In genomic region chr7:75626954-75627353, GRCh38 we compare ENCODE assay signal across 18 cellular contexts.
DNase-seq lines count a peak whose midpoint lies in the region; ATAC-seq and TF ChIP-seq lines count a peak whose summit lies in the region.
"Had no signal": no experiment of that assay in that cellular context is flagged by ENCODE, and none has a peak within 500 bp of the region (broad histone marks: within the 10 kb centered on the region; RNA-seq: fewer than 3 reads in every experiment).

No MANE protein-coding gene starts in this region.

- TF ChIP-seq CTCF in lower lobe of right lung (IDR thresholded peaks at IDR 0.05) (no peak), upper lobe of left lung (IDR thresholded peaks at IDR 0.05) (no peak), progenitor cell of endocrine pancreas (IDR thresholded peaks at IDR 0.05; ENCODE audit: unreplicated experiment) (no peak)

- WGBS in upper lobe of left lung, 2 donors: 75 to 83% methylated on average over 2 of the region's 2 CpGs

- H3K36me3 Mint-ChIP-seq in progenitor cell of endocrine pancreas (ENCODE audit: insufficient read depth): peaks cover 31% of the 10 kb centered on the region

- H3K27me3 ChIP-seq in Karpas-422 (ENCODE audit: low read length) (no peaks in the 10 kb centered on the region), lower lobe of right lung (ENCODE audit: low read depth) (no peaks in the 10 kb centered on the region), upper lobe of left lung (no peaks in the 10 kb centered on the region)
- H3K27me3 ChIP-seq: BLaER1 had no signal

- H3K36me3 ChIP-seq in Karpas-422 (ENCODE audit: insufficient read depth, low read length) (no peaks in the 10 kb centered on the region), lower lobe of right lung (no peaks in the 10 kb centered on the region), upper lobe of left lung (no peaks in the 10 kb centered on the region)

- H3K9me3 ChIP-seq in Karpas-422 (ENCODE audit: low read length) (no peaks in the 10 kb centered on the region), lower lobe of right lung (peaks cover 7% of the 10 kb centered on the region), upper lobe of left lung (peaks cover 0 to 4% (median 0%) of the 10 kb centered on the region in 4 donors)

- ATAC-seq in lower lobe of right lung: peak; percentile 67 to 74
- ATAC-seq in upper lobe of left lung (ENCODE audit: low FRiP score in 2 of 2): peak; percentile 6 to 69
- ATAC-seq: A549, GM23338 had no signal

- H4K20me1 ChIP-seq in Karpas-422 (ENCODE audit: insufficient read depth, low read depth, low read length): no peaks in the 10 kb centered on the region

- H2AFZ ChIP-seq in Karpas-422 (ENCODE audit: low read length): no peak overlapping the region
- H2AFZ ChIP-seq: GM23338 had no signal

- peak in 1 of 4 donors; percentile 77 for TF ChIP-seq EP300 in upper lobe of left lung (IDR thresholded peaks at IDR 0.05)

- no peak overlapping the region for H3K4me2 ChIP-seq in Karpas-422 (ENCODE audit: low read depth, low read length, poor library complexity, severe bottlenecking)
- H3K4me2 ChIP-seq: A549, BLaER1, GM23338 had no signal

- no peak overlapping the region for H3K27ac Mint-ChIP-seq in progenitor cell of endocrine pancreas
- H3K27ac Mint-ChIP-seq: CD4-positive, alpha-beta memory T cell; GM23338 had no signal

- H3K27me3 Mint-ChIP-seq in progenitor cell of endocrine pancreas: no peaks in the 10 kb centered on the region
- H3K27me3 Mint-ChIP-seq: CD4-positive, alpha-beta memory T cell had no signal

- peaks cover 4% of the 10 kb centered on the region for H3K9me3 Mint-ChIP-seq in progenitor cell of endocrine pancreas (ENCODE audit: low read depth)

- H3K27ac ChIP-seq in Karpas-422 (ENCODE audit: low read length): no peak overlapping the region
- H3K27ac ChIP-seq in lower lobe of right lung: peak overlapping the region; percentile 38
- H3K27ac ChIP-seq in upper lobe of left lung: peak overlapping the region in 3 of 4 donors; percentile 8 to 14 (median 10)
- H3K27ac ChIP-seq: 22Rv1, A549, BLaER1 had no signal

- intact Hi-C loops in lower lobe of right lung (cut with DNase I): no loop called here

- no peaks in the 10 kb centered on the region for H3K79me2 ChIP-seq in Karpas-422 (ENCODE audit: low read length)

- TF ChIP-seq POLR2A in upper lobe of left lung (IDR thresholded peaks at IDR 0.05): no peak

- no peak overlapping the region for H3K4me3 ChIP-seq in Karpas-422 (ENCODE audit: low read length)
- H3K4me3 ChIP-seq in lower lobe of right lung: no peak overlapping the region
- H3K4me3 ChIP-seq in upper lobe of left lung: no peak overlapping the region
- H3K4me3 ChIP-seq: A549, BLaER1, GM23338 had no signal

- DNase-seq in DMS53 (lab: John Stamatoyannopoulos, UW) (peak; percentile 41), DMS53 treated with DMSO at 0.1 percent for 48 hours (lab: John Stamatoyannopoulos, UW; ENCODE audit: unreplicated experiment) (no peak), Karpas-422 (peak; percentile 9), lower lobe of right lung (peak; percentile 60), upper lobe of left lung (peak in 1 of 2 donors; percentile 77), NCI-H2196 (lab: John Stamatoyannopoulos, UW; ENCODE audit: unreplicated experiment) (no peak), progenitor cell of endocrine pancreas (ENCODE audit: low spot score, unreplicated experiment) (no peak)
- DNase-seq in activated CD8-positive, alpha-beta memory T cell treated with anti-CD3 and anti-CD28 coated beads, Interleukin-2, amount 50 U/mL, for 48 hours: no peak
- DNase-seq: CD4-positive, alpha-beta memory T cell; DMS153; GDM1; HCEC 1CT; IMR-90 had no signal

- H3K9ac ChIP-seq in Karpas-422 (ENCODE audit: low read length): no peak overlapping the region
- H3K9ac ChIP-seq: BLaER1 had no signal

- no peaks in the 10 kb centered on the region for H3K9me2 ChIP-seq in Karpas-422 (replicated peaks; ENCODE audit: insufficient read depth, low read length)

- H3K4me1 ChIP-seq in Karpas-422 (ENCODE audit: low read length) (no peaks in the 10 kb centered on the region), lower lobe of right lung (peaks cover 30% of the 10 kb centered on the region), upper lobe of left lung (peaks cover 24 to 46% (median 28%) of the 10 kb centered on the region in 4 donors)
- H3K4me1 ChIP-seq: A549 had no signal

- H3K4me3 Mint-ChIP-seq in progenitor cell of endocrine pancreas (ENCODE audit: low read depth): no peak overlapping the region
- H3K4me3 Mint-ChIP-seq: CD14-positive monocyte; CD4-positive, alpha-beta memory T cell; GM23338 had no signal

- peaks cover 2% of the 10 kb centered on the region for H3K4me1 Mint-ChIP-seq in progenitor cell of endocrine pancreas (ENCODE audit: low read depth)
- H3K4me1 Mint-ChIP-seq: CD4-positive, alpha-beta memory T cell had no signal

Comparison
In these comparisons a context has a peak if more than half of its experiments do, and no peak if none do; other contexts are left out.
1. DNase-seq: peak in DMS53 (single experiment), Karpas-422 (single experiment) and lower lobe of right lung (single experiment); none in DMS53 treated with DMSO at 0.1 percent for 48 hours (single experiment), NCI-H2196 (single experiment), progenitor cell of endocrine pancreas (single experiment) and activated CD8-positive, alpha-beta memory T cell treated with anti-CD3 and anti-CD28 coated beads, Interleukin-2, amount 50 U/mL, for 48 hours (single experiment).